ENCODE assay signal across 9 cellular contexts in genomic region chr6:133923938-133924593, GRCh38. TPM values are rescaled to one million over a fixed set of nuclear protein-coding genes. Genes with fewer than 3 reads are reported as not detected.
DNase-seq lines count a peak whose midpoint lies in the region; ATAC-seq, FAIRE-seq and TF ChIP-seq lines count a peak whose summit lies in the region.
"Had no signal": no experiment of that assay in that cellular context is flagged by ENCODE, and none has a peak within 500 bp of the region (broad histone marks: within the 10 kb centered on the region; RNA-seq: fewer than 3 reads in every experiment).

No MANE protein-coding gene starts in this region.

- H3K27me3 ChIP-seq in RWPE2 (ENCODE audit: insufficient read depth, poor library complexity, severe bottlenecking) (no peaks in the 10 kb centered on the region), trophoblast cell (ENCODE audit: insufficient read depth, low read length) (no peaks in the 10 kb centered on the region)

- H4K12ac ChIP-seq in trophoblast cell (ENCODE audit: low read depth, low read length), result no peak overlapping the region

- H3K23ac ChIP-seq in trophoblast cell (ENCODE audit: low read length), result no peak overlapping the region

- WGBS in trophoblast cell (ENCODE audit: extremely low coverage, insufficient coverage, insufficient read length), result no CpG with 5 or more reads among the region's 6 CpGs

- H2BK12ac ChIP-seq in trophoblast cell (ENCODE audit: low read length), result no peak overlapping the region

- no peak overlapping the region for H3K9ac ChIP-seq in trophoblast cell (ENCODE audit: low read length)

- no peaks in the 10 kb centered on the region for H3K79me1 ChIP-seq in trophoblast cell (ENCODE audit: low read length)

- no peak overlapping the region for H2BK120ac ChIP-seq in trophoblast cell (ENCODE audit: insufficient read depth, low read length, poor library complexity)

- H3K79me2 ChIP-seq in trophoblast cell (ENCODE audit: control insufficient read depth, insufficient read depth, low read length, poor library complexity), result no peaks in the 10 kb centered on the region

- H4K8ac ChIP-seq in trophoblast cell (ENCODE audit: low read depth, low read length), result no peak overlapping the region

- H3K36me3 ChIP-seq in RWPE2 (ENCODE audit: low read depth) (no peaks in the 10 kb centered on the region), trophoblast cell (ENCODE audit: control insufficient read depth in 1 of 2, insufficient read depth in 2 of 2, low read length in 2 of 2) (no peaks in the 10 kb centered on the region)

- H3K27ac ChIP-seq in RWPE2 (ENCODE audit: poor library complexity, severe bottlenecking), result no peak overlapping the region
- no peak overlapping the region for H3K27ac ChIP-seq in trophoblast cell (ENCODE audit: low read depth, low read length)

- H3K4me1 Mint-ChIP-seq in activated naive CD4-positive, alpha-beta T cell treated with anti-CD3 and anti-CD28 coated beads for 36 hours (ENCODE audit: low read depth), result no peaks in the 10 kb centered on the region

- no peak overlapping the region for H3K18ac ChIP-seq in trophoblast cell (ENCODE audit: low read length)

- no peaks in the 10 kb centered on the region for H3K9me3 ChIP-seq in RWPE2 (ENCODE audit: severe bottlenecking)
- H3K9me3 ChIP-seq in trophoblast cell (ENCODE audit: insufficient read depth, low read depth, low read length), result no peaks in the 10 kb centered on the region

- ATAC-seq in RWPE2 (ENCODE audit: low read depth) (peak; percentile 96), HG02970 (IDR thresholded peaks at IDR 0.05; ENCODE audit: low FRiP score, unreplicated experiment) (no peak)

- intact Hi-C loops in activated naive CD4-positive, alpha-beta T cell treated with anti-CD3 and anti-CD28 coated beads for 36 hours (cut with micrococcal nuclease), result loop anchor here (1.0 kb wide), 4 partner anchors 28 to 173 kb away; no protein-coding TSS in a partner anchor

- H2AFZ ChIP-seq in trophoblast cell (ENCODE audit: insufficient read depth, low read length, poor library complexity), result no peak overlapping the region

- CTCF ChIA-PET in activated naive CD4-positive, alpha-beta T cell treated with anti-CD3 and anti-CD28 coated beads for 36 hours (lab: Charles Lee), result interaction anchor here (0.6 to 6.0 kb wide), 56 partner anchors 8 to 1406 kb away, joined by 3 to 205 read pairs (median 4); partner anchors contain the start of gene SLC2A12

- no peak overlapping the region for H3K14ac ChIP-seq in trophoblast cell (ENCODE audit: low read length)

- H3K9me3 Mint-ChIP-seq in activated naive CD4-positive, alpha-beta T cell treated with anti-CD3 and anti-CD28 coated beads for 36 hours, result no peaks in the 10 kb centered on the region

- H3K4me3 ChIP-seq in RWPE2 (ENCODE audit: severe bottlenecking) (no peak overlapping the region), trophoblast cell (ENCODE audit: low read depth, low read length) (no peak overlapping the region)

- peak; percentile 92 for TF ChIP-seq CTCF in RWPE2 (IDR thresholded peaks at IDR 0.05; ENCODE audit: poor library complexity, severe bottlenecking)

- no peak overlapping the region for H2BK5ac ChIP-seq in trophoblast cell (ENCODE audit: low read depth, low read length, poor library complexity)

- DNase-seq in H4 (ENCODE audit: low spot score) (peak; percentile 59), LoVo (ENCODE audit: low spot score) (peak; percentile 77), RWPE2 (ENCODE audit: low spot score) (no peak), glomerular endothelial cell (ENCODE audit: extremely low read depth, low read depth, low spot score) (peak; percentile 48), trophoblast cell (peak; percentile 67 to 83)
- DNase-seq in activated naive CD4-positive, alpha-beta T cell treated with anti-CD3 and anti-CD28 coated beads for 36 hours, result peak; percentile 74

- H3K4me1 ChIP-seq in RWPE2 (ENCODE audit: insufficient read depth, poor library complexity, severe bottlenecking), result no peaks in the 10 kb centered on the region
- no peaks in the 10 kb centered on the region for H3K4me1 ChIP-seq in trophoblast cell (ENCODE audit: control insufficient read depth in 1 of 2, insufficient read depth in 2 of 2, low read length in 2 of 2)

- H3K36me3 Mint-ChIP-seq in activated naive CD4-positive, alpha-beta T cell treated with anti-CD3 and anti-CD28 coated beads for 36 hours (ENCODE audit: low read depth), result no peaks in the 10 kb centered on the region

- peak; percentile 90 for FAIRE-seq in G401.6 (lab: Jason Lieb, UNC)

- no peak overlapping the region for H4K91ac ChIP-seq in trophoblast cell (ENCODE audit: low read depth, low read length)

- H3K4me3 Mint-ChIP-seq in activated naive CD4-positive, alpha-beta T cell treated with anti-CD3 and anti-CD28 coated beads for 36 hours, result no peak overlapping the region

- no peak overlapping the region for H2AK5ac ChIP-seq in trophoblast cell (ENCODE audit: low read length)

- no peak overlapping the region for H3K4me2 ChIP-seq in trophoblast cell (ENCODE audit: low read length)

- H3K4ac ChIP-seq in trophoblast cell (ENCODE audit: low read depth, low read length), result no peak overlapping the region

- H3K27me3 Mint-ChIP-seq in activated naive CD4-positive, alpha-beta T cell treated with anti-CD3 and anti-CD28 coated beads for 36 hours (ENCODE audit: low read depth), result peaks cover 19% of the 10 kb centered on the region

- H3K27ac Mint-ChIP-seq in activated naive CD4-positive, alpha-beta T cell treated with anti-CD3 and anti-CD28 coated beads for 36 hours, result no peak overlapping the region

RNA-seq across cellular contexts. Expression of gene TBPL1, which starts 29.0 kb away (rescaled TPM):
- 32.3 and 52.0 TPM in 2 replicates for total RNA-seq in H4 (2014; rRNA removed; shearing (Covaris generic))
- total RNA-seq in activated naive CD4-positive, alpha-beta T cell treated with anti-CD3 and anti-CD28 coated beads for 36 hours, result 10 to 100 TPM; 27.0 to 27.6 TPM
- total RNA-seq in glomerular endothelial cell, result 18.2 and 20.7 TPM in 2 replicates
- 132 and 134 TPM in 2 replicates for polyA plus RNA-seq in trophoblast cell (2013)

RNA-seq across cellular contexts. Expression of gene TCF21, which starts 35.2 kb away (rescaled TPM):
- not detected in 2 replicates for total RNA-seq in H4 (2014; rRNA removed; shearing (Covaris generic))
- not detected for total RNA-seq in activated naive CD4-positive, alpha-beta T cell treated with anti-CD3 and anti-CD28 coated beads for 36 hours
- 0.41 and 0.44 TPM in 2 replicates for total RNA-seq in glomerular endothelial cell
- polyA plus RNA-seq in trophoblast cell (2013), result 0.01 TPM in 2 replicates
- total RNA-seq: skeletal muscle tissue had no signal
